Comparison of ENCODE assay signal across 8 cellular contexts in genomic region chr11:65381721-65382035, GRCh38. TPM values are rescaled to one million over a fixed set of nuclear protein-coding genes. Genes with fewer than 3 reads are reported as not detected.
A peak's percentile ranks its signal among the peaks of the same experiment; 100 is the strongest.
DNase-seq lines count a peak whose midpoint lies in the region; ATAC-seq and TF ChIP-seq lines count a peak whose summit lies in the region.

No MANE protein-coding gene starts in this region.

- H2AFZ ChIP-seq in mammary epithelial cell (ENCODE audit: low read depth, low read length), result peak overlapping the region; percentile 80

- H3K27me3 ChIP-seq in mammary epithelial cell (ENCODE audit: insufficient read depth, low read length) (no peaks in the 10 kb centered on the region), mononuclear cell (ENCODE audit: insufficient read depth, low read length) (no peaks in the 10 kb centered on the region), aorta (ENCODE audit: control insufficient read depth in 1 of 2, insufficient read depth in 2 of 2, low read length in 1 of 2) (no peaks in the 10 kb centered on the region)

- CTCF ChIA-PET in mammary epithelial cell (lab: Charles Lee; ENCODE audit: low non-redundant PET), result interaction anchor here (0.6 to 0.7 kb wide), 3 partner anchors 39 to 231 kb away, joined by 3 read pairs; no protein-coding TSS in a partner anchor

- dilution Hi-C loops in mammary epithelial cell (cut with HindIII; ENCODE audit: low sequenced_read_pairs), result no loop called here

- H3K9me3 ChIP-seq in mammary epithelial cell (replicated peaks; ENCODE audit: insufficient read depth, low read length) (no peaks in the 10 kb centered on the region), mononuclear cell (ENCODE audit: low read depth, low read length) (no peaks in the 10 kb centered on the region), aorta (ENCODE audit: control insufficient read depth, low read length) (no peaks in the 10 kb centered on the region)

- in situ Hi-C loops in mammary epithelial cell (cut with MboI; ENCODE audit: low sequenced_read_pairs in 2 of 2), result loop anchor here in 1 of 2 donors (5.0 kb wide), 1 partner anchor 126 kb away; no protein-coding TSS in a partner anchor

- H3K4me3 ChIP-seq in mammary epithelial cell (replicated peaks in 1 of 3; ENCODE audit: insufficient read depth in 1 of 3, low read depth in 2 of 3, low read length in 3 of 3) (peak overlapping the region in 2 of 3 experiments; percentile 16 to 31), mononuclear cell (ENCODE audit: low read length) (peak overlapping the region; percentile 50), aorta (ENCODE audit: low read length in 2 of 2) (no peak overlapping the region)

- H3K79me2 ChIP-seq in mammary epithelial cell (ENCODE audit: insufficient read depth, low read length), result peaks cover 2% of the 10 kb centered on the region

- H3K9ac ChIP-seq in mammary epithelial cell (ENCODE audit: insufficient read depth, low read length), result peak overlapping the region; percentile 62

- TF ChIP-seq CTCF in C4-2B (conservative IDR thresholded peaks at IDR 0.05) (no peak), mammary epithelial cell (conservative IDR thresholded peaks at IDR 0.05 in 1 of 2, IDR thresholded peaks at IDR 0.05 in 1 of 2; ENCODE audit: extremely low read depth in 1 of 2, insufficient read depth in 1 of 2, low read depth in 1 of 2, low read length in 2 of 2) (no peak)

- peak overlapping the region; percentile 76 for H3K4me2 ChIP-seq in mammary epithelial cell (ENCODE audit: insufficient read depth, low read depth, low read length)

- 0% methylated on average over 4 of the region's 6 CpGs for WGBS in mammary epithelial cell (ENCODE audit: low coverage, missing lambda C conversion rate)
- 3% methylated on average over 6 of the region's 6 CpGs for WGBS in aorta, 2 donors

- H3K27ac ChIP-seq in C4-2B (peak overlapping the region; percentile 99), mammary epithelial cell (ENCODE audit: insufficient read depth, low read depth, low read length) (peak overlapping the region; percentile 94), aorta (ENCODE audit: low read depth in 1 of 2, low read length in 2 of 2) (peak overlapping the region; percentile 23 to 87)

- H4K20me1 ChIP-seq in mammary epithelial cell (ENCODE audit: insufficient read depth, low read length), result no peaks in the 10 kb centered on the region

- BruUV-seq in mammary epithelial cell (replicated peaks; lab: Mats Ljungman, UMichigan), result no TSS peak

- H3K36me3 ChIP-seq in mammary epithelial cell (ENCODE audit: insufficient read depth, low read length) (no peaks in the 10 kb centered on the region), aorta (ENCODE audit: control insufficient read depth in 1 of 2, insufficient read depth in 2 of 2, low read length in 1 of 2) (no peaks in the 10 kb centered on the region)

- ATAC-seq in GM19467 (IDR thresholded peaks at IDR 0.05; ENCODE audit: unreplicated experiment), result peak; percentile 4
- peak; percentile 15 for ATAC-seq in aorta (ENCODE audit: low FRiP score)
- ATAC-seq in GM18870 (IDR thresholded peaks at IDR 0.05; ENCODE audit: unreplicated experiment), result no peak
- ATAC-seq in HG03521 (IDR thresholded peaks at IDR 0.05; ENCODE audit: unreplicated experiment), result no peak

- intact Hi-C loops in mammary epithelial cell (cut with micrococcal nuclease) (loop anchor here (1.0 kb wide), 7 partner anchors 15 to 189 kb away; partner anchors contain the start of genes NEAT1 and ZNRD2), aorta (cut with DNase I) (loop anchor here (5.0 kb wide), 2 partner anchors 36 to 86 kb away; no protein-coding TSS in a partner anchor)

- peaks cover 45% of the 10 kb centered on the region for H3K4me1 ChIP-seq in mammary epithelial cell (ENCODE audit: insufficient read depth, low read length)
- peaks cover 73% of the 10 kb centered on the region for H3K4me1 ChIP-seq in mononuclear cell (ENCODE audit: insufficient read depth, low read length)
- no peaks in the 10 kb centered on the region for H3K4me1 ChIP-seq in aorta (ENCODE audit: control insufficient read depth in 1 of 2, insufficient read depth in 2 of 2, low read length in 2 of 2)

- DNase-seq in NOMO-1 (lab: John Stamatoyannopoulos, UW; ENCODE audit: unreplicated experiment in 2 of 2), result peak; percentile 26 to 47
- DNase-seq in mammary epithelial cell, result no peak
- no peak for DNase-seq in aorta

RNA-seq across cellular contexts. Expression of gene SLC25A45, which starts 0.8 kb away (rescaled TPM):
- total RNA-seq in mammary epithelial cell, result 1 to 10 TPM in 1 of 2 donors, under 1 TPM in 1; 0.50 to 2.4 TPM
- 0.28 TPM for polyA plus RNA-seq in mammary epithelial cell
- polyA minus RNA-seq in mammary epithelial cell, result 2.0 TPM
- total RNA-seq in mononuclear cell, result 12.6 TPM
- 10 to 100 TPM in 1 of 2 donors, 1 to 10 TPM in 1; 9.1 to 16.0 TPM for total RNA-seq in aorta
- polyA plus RNA-seq in aorta, result 10 to 100 TPM in 1 of 2 donors, 1 to 10 TPM in 1; 5.6 to 10.7 TPM

RNA-seq across cellular contexts. Expression of gene FRMD8, which starts 4.8 kb away (rescaled TPM):
- total RNA-seq in mammary epithelial cell (10 to 100 TPM; 43.4 to 74.8 TPM), mononuclear cell (23.1 TPM), aorta (10 to 100 TPM; 27.8 to 39.5 TPM)
- polyA plus RNA-seq in mammary epithelial cell (34.0 TPM), aorta (10 to 100 TPM; 16.8 to 19.2 TPM)
- 43.2 TPM for polyA minus RNA-seq in mammary epithelial cell

RNA-seq across cellular contexts. Expression of gene TIGD3, which starts 27.1 kb away (rescaled TPM):
- total RNA-seq in mammary epithelial cell (not detected), mononuclear cell (0.42 TPM), aorta (under 1 TPM in 1 of 2 donors, not detected in 1; 0.16 TPM)
- polyA plus RNA-seq in mammary epithelial cell (0.03 TPM), aorta (under 1 TPM in 1 of 2 donors, not detected in 1; 0.88 TPM)
- polyA minus RNA-seq in mammary epithelial cell, result not detected

RNA-seq across cellular contexts. Expression of gene NEAT1, which starts 40.9 kb away (rescaled TPM):
- 100 to 1,000 TPM; 364 to 775 TPM for total RNA-seq in mammary epithelial cell
- 20.1 TPM for polyA plus RNA-seq in mammary epithelial cell
- polyA minus RNA-seq in mammary epithelial cell, result 98.8 TPM
- 198 TPM for total RNA-seq in mononuclear cell
- 1,000 to 10,000 TPM; 1,566 to 1,734 TPM for total RNA-seq in aorta
- 1,000 to 10,000 TPM in 1 of 2 donors, 100 to 1,000 TPM in 1; 239 to 1,307 TPM for polyA plus RNA-seq in aorta

RNA-seq across cellular contexts. Expression of gene DPF2, which starts 48.0 kb away (rescaled TPM):
- total RNA-seq in mammary epithelial cell (10 to 100 TPM; 31.0 to 54.6 TPM), mononuclear cell (39.6 TPM), aorta (10 to 100 TPM; 51.3 to 59.6 TPM)
- polyA plus RNA-seq in mammary epithelial cell (32.7 TPM), aorta (10 to 100 TPM; 16.4 to 41.1 TPM)
- 80.0 TPM for polyA minus RNA-seq in mammary epithelial cell

Comparison
In these comparisons a context has a peak if more than half of its experiments do, and no peak if none do; other contexts are left out.
1. ATAC-seq: peak in GM19467 (single experiment) and aorta (single experiment); none in GM18870 (single experiment) and HG03521 (single experiment).
2. DNase-seq: peak in NOMO-1 (2 of 2); none in mammary epithelial cell (single experiment) and aorta (0 of 2).
3. H3K4me3 ChIP-seq: peak in mammary epithelial cell (2 of 3) and mononuclear cell (single experiment); none in aorta (0 of 2).
4. Peak in every context shown above with its lines, with median percentiles within 50 percentile points of each other: H3K27ac ChIP-seq.